ENCODE assay signal across 8 cellular contexts in genomic region chr1:225207791-225208190, GRCh38.
"Had no signal": no experiment of that assay in that cellular context is flagged by ENCODE, and none has a peak within 500 bp of the region (broad histone marks: within the 10 kb centered on the region; RNA-seq: fewer than 3 reads in every experiment).

No MANE protein-coding gene starts in this region.

- DNase-seq: GDM1, GF-D8 had no signal

- H3K4me3 ChIP-seq: GM12878 had no signal

- FAIRE-seq: G401.6, GM12878, GM12891, GM12892, GM18507, GM19239 had no signal

- ATAC-seq: GM12878 had no signal
